8 cellular contexts compared by ENCODE assay signal in genomic region chr14:81330619-81331122, GRCh38.
"Had no signal": no experiment of that assay in that cellular context is flagged by ENCODE, and none has a peak within 500 bp of the region (broad histone marks: within the 10 kb centered on the region; RNA-seq: fewer than 3 reads in every experiment).

No MANE protein-coding gene starts in this region.

- H3K9me3 Mint-ChIP-seq: activated CD4-positive, alpha-beta memory T cell treated with anti-CD3 and anti-CD28 coated beads, Interleukin-2, amount 10 ng/mL, durations not matched to agents 7 days and 5 days had no signal

- H3K27me3 ChIP-seq: thyroid gland, uterus had no signal

- H3K4me3 Mint-ChIP-seq: activated CD4-positive, alpha-beta memory T cell treated with anti-CD3 and anti-CD28 coated beads, Interleukin-2, amount 10 ng/mL, durations not matched to agents 7 days and 5 days had no signal

- H3K4me1 Mint-ChIP-seq: activated CD4-positive, alpha-beta memory T cell treated with anti-CD3 and anti-CD28 coated beads, Interleukin-2, amount 10 ng/mL, durations not matched to agents 7 days and 5 days had no signal

- H3K9me3 ChIP-seq: heart right ventricle, thyroid gland, uterus had no signal

- ATAC-seq: heart right ventricle had no signal

- DNase-seq: activated CD4-positive, alpha-beta memory T cell treated with anti-CD3 and anti-CD28 coated beads, Interleukin-2, amount 10 ng/mL, durations not matched to agents 7 days and 5 days; cerebellar nuclear complex; dermis blood vessel endothelial cell; heart right ventricle; stimulated activated CD4-positive, alpha-beta T cell treated with anti-CD3 and anti-CD28 coated beads, Interleukin-15, amount 100 ng/mL, for 24 hours; stimulated activated CD4-positive, alpha-beta T cell treated with anti-CD3 and anti-CD28 coated beads, Interleukin-4, amount 100 ng/mL, for 4 hours; uterus had no signal

- H3K36me3 ChIP-seq: heart right ventricle, thyroid gland, uterus had no signal

- H3K27ac Mint-ChIP-seq: activated CD4-positive, alpha-beta memory T cell treated with anti-CD3 and anti-CD28 coated beads, Interleukin-2, amount 10 ng/mL, durations not matched to agents 7 days and 5 days had no signal

- H3K4me1 ChIP-seq: heart right ventricle, uterus had no signal

- H3K27ac ChIP-seq: heart right ventricle, uterus had no signal

- H3K4me3 ChIP-seq: heart right ventricle, thyroid gland, uterus had no signal
